In the genomic region with DNA sequence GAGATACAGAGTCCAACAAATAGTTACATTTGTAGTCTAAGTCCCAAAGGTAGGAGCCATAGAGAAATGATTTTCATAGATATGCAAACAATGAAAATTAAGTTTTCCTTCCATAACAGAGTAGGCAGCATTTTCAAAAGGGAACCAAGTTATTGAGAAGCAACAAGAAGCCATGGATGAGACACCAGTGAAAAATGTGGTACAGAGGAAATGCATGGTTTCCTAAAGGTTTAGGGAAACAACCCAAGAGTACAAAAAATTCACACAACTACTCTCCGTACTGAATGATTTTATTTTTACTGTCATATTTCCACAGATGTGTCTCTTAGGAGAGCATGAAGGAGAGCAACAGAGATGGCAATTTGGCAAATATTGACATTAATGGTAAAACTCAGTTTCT, we compare ENCODE assay signal across 14 cellular contexts.
"Had no signal": no experiment of that assay in that cellular context is flagged by ENCODE, and none has a peak within 500 bp of the region (broad histone marks: within the 10 kb centered on the region; RNA-seq: fewer than 3 reads in every experiment).

No MANE protein-coding gene starts in this region.

- H3K27me3 ChIP-seq: right atrium auricular region, spleen had no signal

- H3K9me3 Mint-ChIP-seq: stimulated activated naive B cell treated with anti-CD40 and anti-IgM and Interleukin-4, amounts not matched to agents 10 μg/mL and 1 μg/mL and 100 μg/mL, for 72 hours had no signal

- H3K4me3 ChIP-seq: lung, right atrium auricular region, spleen had no signal

- DNase-seq: activated naive CD4-positive, alpha-beta T cell treated with anti-CD3 and anti-CD28 coated beads, Interleukin-2, amount 50 U/mL, for 16 hours; amniotic stem cell; immature natural killer cell; left colon; midbrain; posterior cingulate gyrus; spleen; stimulated activated CD4-positive, alpha-beta T cell treated with anti-CD3 and anti-CD28 coated beads, Interleukin-1b, Interleukin-23, amount 100 ng/mL, for 48 hours; stimulated activated naive B cell treated with anti-CD40 and anti-IgM and Interleukin-4, amounts not matched to agents 10 μg/mL and 1 μg/mL and 100 μg/mL, for 72 hours; substantia nigra had no signal

- H3K36me3 ChIP-seq: right atrium auricular region, spleen had no signal

- H3K27me3 Mint-ChIP-seq: stimulated activated naive B cell treated with anti-CD40 and anti-IgM and Interleukin-4, amounts not matched to agents 10 μg/mL and 1 μg/mL and 100 μg/mL, for 72 hours had no signal

- H3K36me3 Mint-ChIP-seq: immature natural killer cell; stimulated activated naive B cell treated with anti-CD40 and anti-IgM and Interleukin-4, amounts not matched to agents 10 μg/mL and 1 μg/mL and 100 μg/mL, for 72 hours had no signal

- H3K27ac ChIP-seq: right atrium auricular region, spleen had no signal

- H3K9me3 ChIP-seq: right atrium auricular region, spleen had no signal

- H3K4me1 Mint-ChIP-seq: immature natural killer cell; stimulated activated naive B cell treated with anti-CD40 and anti-IgM and Interleukin-4, amounts not matched to agents 10 μg/mL and 1 μg/mL and 100 μg/mL, for 72 hours had no signal

- H3K4me1 ChIP-seq: right atrium auricular region, spleen had no signal

- FAIRE-seq: bronchial epithelial cell had no signal

- H3K4me3 Mint-ChIP-seq: immature natural killer cell; stimulated activated naive B cell treated with anti-CD40 and anti-IgM and Interleukin-4, amounts not matched to agents 10 μg/mL and 1 μg/mL and 100 μg/mL, for 72 hours; T-helper 2 cell treated with Interferon-gamma antibody and Interleukin-4, amounts not matched to agents 5 μg/mL and 100 μg/mL, for 36 hours had no signal

- H3K27ac Mint-ChIP-seq: immature natural killer cell; stimulated activated naive B cell treated with anti-CD40 and anti-IgM and Interleukin-4, amounts not matched to agents 10 μg/mL and 1 μg/mL and 100 μg/mL, for 72 hours; T-helper 2 cell treated with Interferon-gamma antibody and Interleukin-4, amounts not matched to agents 5 μg/mL and 100 μg/mL, for 36 hours had no signal
